In genomic region chr3:4643904-4644547, GRCh38 we compare ENCODE assay signal across 1 cellular context.
TF ChIP-seq lines count a peak whose summit lies in the region.

No MANE protein-coding gene starts in this region.

TF ChIP-seq in K562, 482 proteins besides CTCF, POLR2A, EP300 and RAD21 (continued from another document and continues in another):
- TF ChIP-seq NFE2L1 (tag; IDR thresholded peaks at IDR 0.05; ENCODE audit: borderline replicate concordance, low read depth) (no peak), TEAD2 (tag; IDR thresholded peaks at IDR 0.05) (no peak), CREB3 (tag; conservative IDR thresholded peaks at IDR 0.05; ENCODE audit: low read depth) (no peak), E4F1 (CRISPR knock-in tag; IDR thresholded peaks at IDR 0.05; ENCODE audit: borderline replicate concordance) (no peak), MITF (IDR thresholded peaks at IDR 0.05) (no peak), ZFP36 (IDR thresholded peaks at IDR 0.05; ENCODE audit: low read depth, low read length, partially characterized antibody) (no peak), RBM34 (IDR thresholded peaks at IDR 0.05; ENCODE audit: borderline replicate concordance, insufficient read depth, low read length) (no peak), IFI16 (CRISPR knock-in tag; IDR thresholded peaks at IDR 0.05) (no peak), ZZZ3 (IDR thresholded peaks at IDR 0.05) (no peak), HCFC1 (IDR thresholded peaks at IDR 0.05; ENCODE audit: low read depth, low read length) (no peak), ELF4 (CRISPR knock-in tag; IDR thresholded peaks at IDR 0.05) (peak; percentile 70), CBX1 (IDR thresholded peaks at IDR 0.05; ENCODE audit: low read depth) (no peak), ID3 (CRISPR knock-in tag; IDR thresholded peaks at IDR 0.05) (no peak), ID3 (tag; IDR thresholded peaks at IDR 0.05) (peak; percentile 77), KDM5B (IDR thresholded peaks at IDR 0.05; ENCODE audit: insufficient replicate concordance, low read depth, low read length) (peak; percentile 32), FOS (IDR thresholded peaks at IDR 0.05; ENCODE audit: extremely low read depth, insufficient read length) (no peak), SMARCC2 (IDR thresholded peaks at IDR 0.05; ENCODE audit: low read depth) (peak; percentile 88; the same call in 1 of the 2 replicates), ZNF589 (CRISPR knock-in tag; IDR thresholded peaks at IDR 0.05; ENCODE audit: low read depth) (peak; percentile 63; the same call in 1 of the 2 replicates), TAF1 (IDR thresholded peaks at IDR 0.05; ENCODE audit: control insufficient read depth, extremely low read depth, insufficient read depth, low read length, severe bottlenecking) (peak; percentile 64), E2F5 (CRISPR knock-in tag; IDR thresholded peaks at IDR 0.05) (no peak), EP400 (IDR thresholded peaks at IDR 0.05) (peak; percentile 58), RNF2 (IDR thresholded peaks at IDR 0.05) (peak; percentile 89; the same call in 1 of the 2 replicates), E2F3 (CRISPR knock-in tag; IDR thresholded peaks at IDR 0.05) (0 out of 2 replicates have a peak, but pooled peaks have one; percentile 31), SRF (CRISPR knock-in tag; IDR thresholded peaks at IDR 0.05) (peak in 1 of 2 experiments; percentile 29; a peak in 1 of 4 replicates), NRF1 (conservative IDR thresholded peaks at IDR 0.05 in 1 of 2, IDR thresholded peaks at IDR 0.05 in 1 of 2) (peak; percentile 85 to 88), RCOR1 (IDR thresholded peaks at IDR 0.05; ENCODE audit: borderline replicate concordance in 1 of 2, low read depth in 2 of 2, low read length in 2 of 2) (peak; percentile 88 to 91; a peak in 3 of 4 replicates), CEBPG (CRISPR knock-in tag; IDR thresholded peaks at IDR 0.05) (peak; percentile 81), CEBPG (tag; conservative IDR thresholded peaks at IDR 0.05 in 1 of 2, IDR thresholded peaks at IDR 0.05 in 1 of 2) (peak; percentile 50 to 74; a peak in 2 of 4 replicates), ZKSCAN1 (IDR thresholded peaks at IDR 0.05; ENCODE audit: low read depth, low read length) (peak; percentile 75; the same call in 1 of the 2 replicates), SIN3B (IDR thresholded peaks at IDR 0.05; ENCODE audit: low read depth) (no peak), KLF6 (CRISPR knock-in tag; IDR thresholded peaks at IDR 0.05; ENCODE audit: borderline replicate concordance) (no peak), TCF7L2 (IDR thresholded peaks at IDR 0.05; ENCODE audit: low read depth, low read length) (no peak), SMAD4 (CRISPR knock-in tag; conservative IDR thresholded peaks at IDR 0.05) (peak; percentile 93), ZBTB8A (IDR thresholded peaks at IDR 0.05; ENCODE audit: partially characterized antibody) (no peak), CCNT2 (IDR thresholded peaks at IDR 0.05; ENCODE audit: borderline replicate concordance, extremely low read depth, insufficient read length, low read depth, low read length) (peak; percentile 94), CC2D1A (IDR thresholded peaks at IDR 0.05) (peak; percentile 97; the same call in 1 of the 2 replicates), SMARCA5 (IDR thresholded peaks at IDR 0.05) (peak; percentile 57; the same call in 1 of the 2 replicates), BHLHE40 (IDR thresholded peaks at IDR 0.05; ENCODE audit: low read length) (peak; percentile 77), NBN (IDR thresholded peaks at IDR 0.05; ENCODE audit: low read depth) (peak; percentile 93; the same call in 1 of the 2 replicates), PHF21A (IDR thresholded peaks at IDR 0.05; ENCODE audit: borderline replicate concordance, low read depth) (no peak), NFE2 (IDR thresholded peaks at IDR 0.05; ENCODE audit: low read depth) (peak; percentile 65), HDAC8 (tag; IDR thresholded peaks at IDR 0.05) (no peak), SIN3A (IDR thresholded peaks at IDR 0.05; ENCODE audit: borderline replicate concordance in 2 of 2, control insufficient read depth in 1 of 2, low read depth in 2 of 2, low read length in 2 of 2) (no peak; a peak in 1 of 4 replicates), STAT5A (IDR thresholded peaks at IDR 0.05; ENCODE audit: borderline replicate concordance, low read length) (peak; percentile 99)
- TF ChIP-seq, protein P1, sequence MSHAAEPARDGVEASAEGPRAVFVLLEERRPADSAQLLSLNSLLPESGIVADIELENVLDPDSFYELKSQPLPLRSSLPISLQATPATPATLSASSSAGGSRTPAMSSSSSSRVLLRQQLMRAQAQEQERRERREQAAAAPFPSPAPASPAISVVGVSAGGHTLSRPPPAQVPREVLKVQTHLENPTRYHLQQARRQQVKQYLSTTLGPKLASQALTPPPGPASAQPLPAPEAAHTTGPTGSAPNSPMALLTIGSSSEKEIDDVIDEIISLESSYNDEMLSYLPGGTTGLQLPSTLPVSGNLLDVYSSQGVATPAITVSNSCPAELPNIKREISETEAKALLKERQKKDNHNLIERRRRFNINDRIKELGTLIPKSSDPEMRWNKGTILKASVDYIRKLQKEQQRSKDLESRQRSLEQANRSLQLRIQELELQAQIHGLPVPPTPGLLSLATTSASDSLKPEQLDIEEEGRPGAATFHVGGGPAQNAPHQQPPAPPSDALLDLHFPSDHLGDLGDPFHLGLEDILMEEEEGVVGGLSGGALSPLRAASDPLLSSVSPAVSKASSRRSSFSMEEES (CRISPR knock-in tag; IDR thresholded peaks at IDR 0.05): no peak
- TF ChIP-seq, protein P2, sequence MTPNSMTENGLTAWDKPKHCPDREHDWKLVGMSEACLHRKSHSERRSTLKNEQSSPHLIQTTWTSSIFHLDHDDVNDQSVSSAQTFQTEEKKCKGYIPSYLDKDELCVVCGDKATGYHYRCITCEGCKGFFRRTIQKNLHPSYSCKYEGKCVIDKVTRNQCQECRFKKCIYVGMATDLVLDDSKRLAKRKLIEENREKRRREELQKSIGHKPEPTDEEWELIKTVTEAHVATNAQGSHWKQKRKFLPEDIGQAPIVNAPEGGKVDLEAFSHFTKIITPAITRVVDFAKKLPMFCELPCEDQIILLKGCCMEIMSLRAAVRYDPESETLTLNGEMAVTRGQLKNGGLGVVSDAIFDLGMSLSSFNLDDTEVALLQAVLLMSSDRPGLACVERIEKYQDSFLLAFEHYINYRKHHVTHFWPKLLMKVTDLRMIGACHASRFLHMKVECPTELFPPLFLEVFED (CRISPR knock-in tag; conservative IDR thresholded peaks at IDR 0.05): peak; percentile 71; the same call in 1 of the 2 replicates
- TF ChIP-seq, protein P3, sequence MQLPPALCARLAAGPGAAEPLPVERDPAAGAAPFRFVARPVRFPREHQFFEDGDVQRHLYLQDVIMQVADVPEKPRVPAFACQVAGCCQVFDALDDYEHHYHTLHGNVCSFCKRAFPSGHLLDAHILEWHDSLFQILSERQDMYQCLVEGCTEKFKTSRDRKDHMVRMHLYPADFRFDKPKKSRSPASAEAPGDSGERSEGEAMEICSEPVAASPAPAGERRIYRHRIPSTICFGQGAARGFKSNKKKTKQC (CRISPR knock-in tag; IDR thresholded peaks at IDR 0.05): no peak
- TF ChIP-seq, protein P4, sequence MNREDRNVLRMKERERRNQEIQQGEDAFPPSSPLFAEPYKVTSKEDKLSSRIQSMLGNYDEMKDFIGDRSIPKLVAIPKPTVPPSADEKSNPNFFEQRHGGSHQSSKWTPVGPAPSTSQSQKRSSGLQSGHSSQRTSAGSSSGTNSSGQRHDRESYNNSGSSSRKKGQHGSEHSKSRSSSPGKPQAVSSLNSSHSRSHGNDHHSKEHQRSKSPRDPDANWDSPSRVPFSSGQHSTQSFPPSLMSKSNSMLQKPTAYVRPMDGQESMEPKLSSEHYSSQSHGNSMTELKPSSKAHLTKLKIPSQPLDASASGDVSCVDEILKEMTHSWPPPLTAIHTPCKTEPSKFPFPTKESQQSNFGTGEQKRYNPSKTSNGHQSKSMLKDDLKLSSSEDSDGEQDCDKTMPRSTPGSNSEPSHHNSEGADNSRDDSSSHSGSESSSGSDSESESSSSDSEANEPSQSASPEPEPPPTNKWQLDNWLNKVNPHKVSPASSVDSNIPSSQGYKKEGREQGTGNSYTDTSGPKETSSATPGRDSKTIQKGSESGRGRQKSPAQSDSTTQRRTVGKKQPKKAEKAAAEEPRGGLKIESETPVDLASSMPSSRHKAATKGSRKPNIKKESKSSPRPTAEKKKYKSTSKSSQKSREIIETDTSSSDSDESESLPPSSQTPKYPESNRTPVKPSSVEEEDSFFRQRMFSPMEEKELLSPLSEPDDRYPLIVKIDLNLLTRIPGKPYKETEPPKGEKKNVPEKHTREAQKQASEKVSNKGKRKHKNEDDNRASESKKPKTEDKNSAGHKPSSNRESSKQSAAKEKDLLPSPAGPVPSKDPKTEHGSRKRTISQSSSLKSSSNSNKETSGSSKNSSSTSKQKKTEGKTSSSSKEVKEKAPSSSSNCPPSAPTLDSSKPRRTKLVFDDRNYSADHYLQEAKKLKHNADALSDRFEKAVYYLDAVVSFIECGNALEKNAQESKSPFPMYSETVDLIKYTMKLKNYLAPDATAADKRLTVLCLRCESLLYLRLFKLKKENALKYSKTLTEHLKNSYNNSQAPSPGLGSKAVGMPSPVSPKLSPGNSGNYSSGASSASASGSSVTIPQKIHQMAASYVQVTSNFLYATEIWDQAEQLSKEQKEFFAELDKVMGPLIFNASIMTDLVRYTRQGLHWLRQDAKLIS (CRISPR knock-in tag; IDR thresholded peaks at IDR 0.05): 0 out of 2 replicates have a peak, but pooled peaks have one; percentile 61
- TF ChIP-seq, protein P5, sequence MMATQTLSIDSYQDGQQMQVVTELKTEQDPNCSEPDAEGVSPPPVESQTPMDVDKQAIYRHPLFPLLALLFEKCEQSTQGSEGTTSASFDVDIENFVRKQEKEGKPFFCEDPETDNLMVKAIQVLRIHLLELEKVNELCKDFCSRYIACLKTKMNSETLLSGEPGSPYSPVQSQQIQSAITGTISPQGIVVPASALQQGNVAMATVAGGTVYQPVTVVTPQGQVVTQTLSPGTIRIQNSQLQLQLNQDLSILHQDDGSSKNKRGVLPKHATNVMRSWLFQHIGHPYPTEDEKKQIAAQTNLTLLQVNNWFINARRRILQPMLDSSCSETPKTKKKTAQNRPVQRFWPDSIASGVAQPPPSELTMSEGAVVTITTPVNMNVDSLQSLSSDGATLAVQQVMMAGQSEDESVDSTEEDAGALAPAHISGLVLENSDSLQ (IDR thresholded peaks at IDR 0.05): peak; percentile 94
- TF ChIP-seq, protein P6, sequence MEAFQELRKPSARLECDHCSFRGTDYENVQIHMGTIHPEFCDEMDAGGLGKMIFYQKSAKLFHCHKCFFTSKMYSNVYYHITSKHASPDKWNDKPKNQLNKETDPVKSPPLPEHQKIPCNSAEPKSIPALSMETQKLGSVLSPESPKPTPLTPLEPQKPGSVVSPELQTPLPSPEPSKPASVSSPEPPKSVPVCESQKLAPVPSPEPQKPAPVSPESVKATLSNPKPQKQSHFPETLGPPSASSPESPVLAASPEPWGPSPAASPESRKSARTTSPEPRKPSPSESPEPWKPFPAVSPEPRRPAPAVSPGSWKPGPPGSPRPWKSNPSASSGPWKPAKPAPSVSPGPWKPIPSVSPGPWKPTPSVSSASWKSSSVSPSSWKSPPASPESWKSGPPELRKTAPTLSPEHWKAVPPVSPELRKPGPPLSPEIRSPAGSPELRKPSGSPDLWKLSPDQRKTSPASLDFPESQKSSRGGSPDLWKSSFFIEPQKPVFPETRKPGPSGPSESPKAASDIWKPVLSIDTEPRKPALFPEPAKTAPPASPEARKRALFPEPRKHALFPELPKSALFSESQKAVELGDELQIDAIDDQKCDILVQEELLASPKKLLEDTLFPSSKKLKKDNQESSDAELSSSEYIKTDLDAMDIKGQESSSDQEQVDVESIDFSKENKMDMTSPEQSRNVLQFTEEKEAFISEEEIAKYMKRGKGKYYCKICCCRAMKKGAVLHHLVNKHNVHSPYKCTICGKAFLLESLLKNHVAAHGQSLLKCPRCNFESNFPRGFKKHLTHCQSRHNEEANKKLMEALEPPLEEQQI (IDR thresholded peaks at IDR 0.05): peak; percentile 90
